In genomic region chr10:75235375-75236177, GRCh38 we compare ENCODE assay signal across 1 cellular context.
A peak's percentile ranks its signal among the peaks of the same experiment; 100 is the strongest.
TF ChIP-seq lines count a peak whose summit lies in the region.

Gene COMTD1, minus strand, starts transcription at chr10:75235957. Its CDS starts 29 bp downstream, at chr10:75235928.

TF ChIP-seq in K562, 482 proteins besides CTCF, POLR2A, EP300 and RAD21 (continued from another document and continues in another):
- no peak for TF ChIP-seq MCM7 (IDR thresholded peaks at IDR 0.05)
- no peak for TF ChIP-seq ZBTB7A (IDR thresholded peaks at IDR 0.05; ENCODE audit: borderline replicate concordance, control insufficient read depth, low read depth, low read length)
- peak; percentile 63; the same call in 1 of the 2 replicates for TF ChIP-seq CLOCK (CRISPR knock-in tag; IDR thresholded peaks at IDR 0.05; ENCODE audit: borderline replicate concordance)
- TF ChIP-seq STAT6 (CRISPR knock-in tag; IDR thresholded peaks at IDR 0.05) = no peak
- TF ChIP-seq CBX1 (IDR thresholded peaks at IDR 0.05; ENCODE audit: low read depth) = 0 out of 2 replicates have a peak, but pooled peaks have one; percentile 37
- no peak for TF ChIP-seq CBX5 (IDR thresholded peaks at IDR 0.05; ENCODE audit: borderline replicate concordance, low read depth)
- no peak for TF ChIP-seq ETS2 (tag; IDR thresholded peaks at IDR 0.05; ENCODE audit: borderline replicate concordance, poor library complexity, severe bottlenecking)
- TF ChIP-seq ZNF354B (CRISPR knock-in tag; IDR thresholded peaks at IDR 0.05) = no peak
- TF ChIP-seq MGA (IDR thresholded peaks at IDR 0.05) = no peak; the same call in 1 of the 2 replicates
- TF ChIP-seq SMARCA5 (IDR thresholded peaks at IDR 0.05) = 0 out of 2 replicates have a peak, but pooled peaks have one; percentile 22
- TF ChIP-seq ELF4 (CRISPR knock-in tag; IDR thresholded peaks at IDR 0.05) = no peak
- peak; percentile 81; the same call in 1 of the 2 replicates for TF ChIP-seq LCOR (CRISPR knock-in tag; IDR thresholded peaks at IDR 0.05)
- peak; percentile 14 to 82 (median 81) for TF ChIP-seq YY1 (IDR thresholded peaks at IDR 0.05; ENCODE audit: borderline replicate concordance in 1 of 3, control insufficient read depth in 1 of 3, extremely low read depth in 1 of 3, insufficient read depth in 3 of 3, insufficient read length in 1 of 3, insufficient replicate concordance in 2 of 3, low read depth in 1 of 3, low read length in 2 of 3)
- TF ChIP-seq GATAD2B (IDR thresholded peaks at IDR 0.05; ENCODE audit: borderline replicate concordance) = peak; percentile 77; the same call in 1 of the 2 replicates
- TF ChIP-seq ILK (tag; IDR thresholded peaks at IDR 0.05; ENCODE audit: borderline replicate concordance, low read depth) = no peak
- TF ChIP-seq GABPB2 (CRISPR knock-in tag; conservative IDR thresholded peaks at IDR 0.05) = no peak
- TF ChIP-seq TAF1 (IDR thresholded peaks at IDR 0.05; ENCODE audit: control insufficient read depth, extremely low read depth, insufficient read depth, low read length, severe bottlenecking) = peak; percentile 44
- TF ChIP-seq RBM15 (IDR thresholded peaks at IDR 0.05; ENCODE audit: insufficient read depth, low read length) = no peak
- TF ChIP-seq HDAC3 (IDR thresholded peaks at IDR 0.05; ENCODE audit: borderline replicate concordance, partially characterized antibody) = no peak
- TF ChIP-seq OTX1 (CRISPR knock-in tag; IDR thresholded peaks at IDR 0.05) = no peak
- no peak for TF ChIP-seq SNRNP70 (optimal IDR thresholded peaks at IDR 0.05; ENCODE audit: low read depth, low read length)
- TF ChIP-seq GTF2F1 (IDR thresholded peaks at IDR 0.05; ENCODE audit: low read depth, low read length) = peak; percentile 55; the same call in 1 of the 2 replicates
- TF ChIP-seq NR1H2 (CRISPR knock-in tag; IDR thresholded peaks at IDR 0.05) = no peak
- no peak for TF ChIP-seq ZBTB12 (CRISPR knock-in tag; IDR thresholded peaks at IDR 0.05)
- TF ChIP-seq ZBTB9 (CRISPR knock-in tag; IDR thresholded peaks at IDR 0.05) = peak; percentile 66; the same call in 1 of the 2 replicates
- TF ChIP-seq ZFP91 (CRISPR knock-in tag; IDR thresholded peaks at IDR 0.05) = 0 out of 2 replicates have a peak, but pooled peaks have one; percentile 50
- TF ChIP-seq UBTF (IDR thresholded peaks at IDR 0.05; ENCODE audit: borderline replicate concordance in 1 of 2, low read depth in 2 of 2, low read length in 2 of 2) = peak in 1 of 2 experiments; percentile 50; a peak in 1 of 4 replicates
